ENCODE assay signal across 22 cellular contexts in genomic region chr4:116108606-116109005, GRCh38.
"Had no signal": no experiment of that assay in that cellular context is flagged by ENCODE, and none has a peak within 500 bp of the region (broad histone marks: within the 10 kb centered on the region; RNA-seq: fewer than 3 reads in every experiment).

No MANE protein-coding gene starts in this region.

- FAIRE-seq: colon, endothelial cell of umbilical vein, frontal cortex, islet of Langerhans, keratinocyte had no signal

- H3K36me3 ChIP-seq: esophagus muscularis mucosa, gastroesophageal sphincter, heart left ventricle, left lung, lower lobe of right lung had no signal

- H3K27me3 ChIP-seq: dorsolateral prefrontal cortex, esophagus muscularis mucosa, foreskin keratinocyte, gastroesophageal sphincter, heart left ventricle, left lung had no signal

- ATAC-seq: foreskin keratinocyte, gastroesophageal sphincter, heart left ventricle, left cardiac atrium, left lung, left ventricle myocardium superior, lower lobe of right lung, mucosa of descending colon had no signal

- H3K4me3 ChIP-seq: coronary artery, dorsolateral prefrontal cortex, esophagus muscularis mucosa, gastroesophageal sphincter, heart left ventricle, left lung, lower lobe of right lung, mucosa of descending colon had no signal

- H3K4me1 ChIP-seq: esophagus muscularis mucosa, foreskin keratinocyte, gastroesophageal sphincter, heart left ventricle, left lung, lower lobe of right lung had no signal

- DNase-seq: dermis blood vessel endothelial cell; dorsolateral prefrontal cortex; effector CD4-positive, alpha-beta T cell; effector memory CD4-positive, alpha-beta T cell; foreskin keratinocyte; heart left ventricle; hippocampal formation; left cardiac atrium; left ventricle myocardium superior; lower lobe of right lung; mesenchymal stem cell; mucosa of descending colon; naive B cell had no signal

- H3K27ac ChIP-seq: coronary artery, dorsolateral prefrontal cortex, esophagus muscularis mucosa, foreskin keratinocyte, gastroesophageal sphincter, heart left ventricle, left lung, lower lobe of right lung had no signal

- H3K9me3 ChIP-seq: esophagus muscularis mucosa, gastroesophageal sphincter, left lung, lower lobe of right lung, mucosa of descending colon had no signal
